In genomic region chr1:198919667-198920398, GRCh38 we compare ENCODE assay signal across 9 cellular contexts.
DNase-seq lines count a peak whose midpoint lies in the region; ATAC-seq and TF ChIP-seq lines count a peak whose summit lies in the region.
"Had no signal": no experiment of that assay in that cellular context is flagged by ENCODE, and none has a peak within 500 bp of the region (broad histone marks: within the 10 kb centered on the region; RNA-seq: fewer than 3 reads in every experiment).

No MANE protein-coding gene starts in this region.

- TF ChIP-seq CTCF in activated B cell treated with CpG ODN at 0.5 μM for 24 hours (IDR thresholded peaks at IDR 0.05): no peak
- no peak for TF ChIP-seq CTCF in prostate gland (IDR thresholded peaks at IDR 0.05)

- no peaks in the 10 kb centered on the region for H3K9me3 ChIP-seq in prostate gland
- H3K9me3 ChIP-seq: neutrophil had no signal

- H3K36me3 Mint-ChIP-seq in activated T-cell treated with anti-CD3 and anti-CD28 coated beads, Interleukin-2, amount 50 U/mL, for 4 hours (ENCODE audit: insufficient read depth): peaks cover 6% of the 10 kb centered on the region
- no peaks in the 10 kb centered on the region for H3K36me3 Mint-ChIP-seq in activated B cell treated with CpG ODN at 0.5 μM for 24 hours (ENCODE audit: low read depth)
- H3K36me3 Mint-ChIP-seq in stimulated activated effector memory CD8-positive, alpha-beta T cell treated with anti-CD3 and anti-CD28 coated beads, Interleukin-12 subunit alpha, Interleukin-12 subunit beta, amount 100 ng/mL, for 72 hours: no peaks in the 10 kb centered on the region

- no peaks in the 10 kb centered on the region for H3K4me1 ChIP-seq in prostate gland (replicated peaks)

- no peaks in the 10 kb centered on the region for H3K27me3 Mint-ChIP-seq in activated T-cell treated with anti-CD3 and anti-CD28 coated beads, Interleukin-2, amount 50 U/mL, for 4 hours (ENCODE audit: low read depth)
- H3K27me3 Mint-ChIP-seq in activated B cell treated with CpG ODN at 0.5 μM for 24 hours: no peaks in the 10 kb centered on the region

- no peaks in the 10 kb centered on the region for H3K9me3 Mint-ChIP-seq in activated T-cell treated with anti-CD3 and anti-CD28 coated beads, Interleukin-2, amount 50 U/mL, for 4 hours
- no peaks in the 10 kb centered on the region for H3K9me3 Mint-ChIP-seq in activated B cell treated with CpG ODN at 0.5 μM for 24 hours
- H3K9me3 Mint-ChIP-seq in stimulated activated effector memory CD8-positive, alpha-beta T cell treated with anti-CD3 and anti-CD28 coated beads, Interleukin-12 subunit alpha, Interleukin-12 subunit beta, amount 100 ng/mL, for 72 hours: no peaks in the 10 kb centered on the region

- H3K4me3 ChIP-seq in prostate gland (no peak overlapping the region), H7 (ENCODE audit: insufficient read depth, low read depth, low read length) (no peak overlapping the region)

- POLR2A ChIA-PET in activated B cell treated with CpG ODN at 0.5 μM for 24 hours (lab: Charles Lee): interaction anchor here (0.9 to 1.6 kb wide), 4 partner anchors 13 to 127 kb away, joined by 3 to 7 read pairs (median 4); no protein-coding TSS in a partner anchor

- H3K36me3 ChIP-seq in prostate gland: no peaks in the 10 kb centered on the region
- no peaks in the 10 kb centered on the region for H3K36me3 ChIP-seq in H7 (replicated peaks; ENCODE audit: control insufficient read depth, insufficient read depth, low read length)
- H3K36me3 ChIP-seq: neutrophil had no signal

- CTCF ChIA-PET in activated B cell treated with CpG ODN at 0.5 μM for 24 hours (lab: Charles Lee): no interaction called here

- H3K27ac ChIP-seq in prostate gland: no peak overlapping the region
- H3K27ac ChIP-seq: neutrophil had no signal

- H3K27me3 ChIP-seq in prostate gland (replicated peaks; ENCODE audit: insufficient read depth): no peaks in the 10 kb centered on the region
- no peaks in the 10 kb centered on the region for H3K27me3 ChIP-seq in H7 (ENCODE audit: control insufficient read depth, insufficient read depth, low read length)
- H3K27me3 ChIP-seq: neutrophil had no signal

- intact Hi-C loops in activated B cell treated with CpG ODN at 0.5 μM for 24 hours (cut with micrococcal nuclease): no loop called here
- intact Hi-C loops in prostate gland (cut with DNase I): no loop called here

- peak overlapping the region; percentile 58 for H3K4me3 Mint-ChIP-seq in activated T-cell treated with anti-CD3 and anti-CD28 coated beads, Interleukin-2, amount 50 U/mL, for 4 hours
- peak overlapping the region; percentile 58 for H3K4me3 Mint-ChIP-seq in activated B cell treated with CpG ODN at 0.5 μM for 24 hours
- H3K4me3 Mint-ChIP-seq in stimulated activated effector memory CD8-positive, alpha-beta T cell treated with anti-CD3 and anti-CD28 coated beads, Interleukin-12 subunit alpha, Interleukin-12 subunit beta, amount 100 ng/mL, for 72 hours: peak overlapping the region; percentile 28

- DNase-seq in activated T-cell treated with anti-CD3 and anti-CD28 coated beads, Interleukin-2, amount 50 U/mL, for 4 hours: no peak
- DNase-seq in activated T-cell treated with anti-CD3 and anti-CD28 coated beads for 4 hours (no peak), activated B cell treated with CpG ODN at 0.5 μM for 24 hours (no peak), prostate gland (ENCODE audit: low spot score) (no peak), H7 (no peak), hippocampal formation (lab: John Stamatoyannopoulos, UW) (no peak)
- no peak for DNase-seq in stimulated activated effector memory CD8-positive, alpha-beta T cell treated with anti-CD3 and anti-CD28 coated beads, Interleukin-12 subunit alpha, Interleukin-12 subunit beta, amount 100 ng/mL, for 72 hours (ENCODE audit: low spot score in 2 of 2)

- no peak for TF ChIP-seq POLR2A in prostate gland (IDR thresholded peaks at IDR 0.05)

- 89% methylated on average over 5 of the region's 5 CpGs for WGBS in prostate gland

- peak overlapping the region; percentile 72 for H3K27ac Mint-ChIP-seq in activated B cell treated with CpG ODN at 0.5 μM for 24 hours
- no peak overlapping the region for H3K27ac Mint-ChIP-seq in stimulated activated effector memory CD8-positive, alpha-beta T cell treated with anti-CD3 and anti-CD28 coated beads, Interleukin-12 subunit alpha, Interleukin-12 subunit beta, amount 100 ng/mL, for 72 hours

- peaks cover 65% of the 10 kb centered on the region for H3K4me1 Mint-ChIP-seq in activated T-cell treated with anti-CD3 and anti-CD28 coated beads, Interleukin-2, amount 50 U/mL, for 4 hours (ENCODE audit: low read depth)
- peaks cover 72% of the 10 kb centered on the region for H3K4me1 Mint-ChIP-seq in activated B cell treated with CpG ODN at 0.5 μM for 24 hours
- H3K4me1 Mint-ChIP-seq in stimulated activated effector memory CD8-positive, alpha-beta T cell treated with anti-CD3 and anti-CD28 coated beads, Interleukin-12 subunit alpha, Interleukin-12 subunit beta, amount 100 ng/mL, for 72 hours: peaks cover 34% of the 10 kb centered on the region

- ATAC-seq in activated T-cell treated with anti-CD3 and anti-CD28 coated beads, Interleukin-2, amount 50 U/mL, for 4 hours: peak; percentile 80 to 84
- ATAC-seq in HG03066 (IDR thresholded peaks at IDR 0.05; ENCODE audit: low read depth, unreplicated experiment): peak; percentile 43
- peak; percentile 48 for ATAC-seq in activated B cell treated with CpG ODN at 0.5 μM for 24 hours (ENCODE audit: low read depth)
- ATAC-seq in stimulated activated effector memory CD8-positive, alpha-beta T cell treated with anti-CD3 and anti-CD28 coated beads, Interleukin-12 subunit alpha, Interleukin-12 subunit beta, amount 100 ng/mL, for 72 hours: peak; percentile 88
